13 cellular contexts compared by ENCODE assay signal in the genomic region with DNA sequence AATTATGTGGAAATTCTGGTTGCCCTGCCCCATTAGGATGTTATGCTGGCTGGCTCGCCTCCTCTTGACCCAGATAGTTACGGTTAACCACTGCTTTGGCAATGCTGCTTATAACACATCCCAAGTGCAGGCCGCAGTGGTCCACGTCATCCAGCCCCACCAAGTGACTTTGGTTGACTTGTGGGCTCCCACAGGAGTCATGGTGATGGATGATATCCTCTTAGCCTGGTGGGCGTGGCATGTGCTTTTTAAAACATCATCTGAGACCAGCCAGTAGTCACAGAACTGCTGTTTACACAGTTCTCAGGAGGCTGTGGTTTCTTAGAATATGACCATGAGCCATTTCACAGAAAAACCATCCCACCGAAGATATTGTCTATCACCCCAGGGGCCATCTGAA.
"Had no signal": no experiment of that assay in that cellular context is flagged by ENCODE, and none has a peak within 500 bp of the region (broad histone marks: within the 10 kb centered on the region; RNA-seq: fewer than 3 reads in every experiment).

No MANE protein-coding gene starts in this region.

- ATAC-seq: activated CD4-positive, CD25-positive, alpha-beta regulatory T cell treated with anti-CD3 and anti-CD28 coated beads, Interleukin-2, amount 50 U/mL, for 24 hours; activated T-cell treated with anti-CD3 and anti-CD28 coated beads, Interleukin-2, amount 50 U/mL, for 72 hours; SK-N-SH treated with all-trans-retinoic acid at 6 μM for 48 hours had no signal

- H3K27ac Mint-ChIP-seq: activated naive CD8-positive, alpha-beta T cell treated with anti-CD3 and anti-CD28 coated beads, Interleukin-2, amount 10 ng/mL, durations not matched to agents 7 days and 5 days; activated T-cell treated with anti-CD3 and anti-CD28 coated beads, Interleukin-2, amount 50 U/mL, for 72 hours; neural progenitor cell; T-helper 1 cell treated with Interleukin-12 subunit alpha and Interleukin-12 subunit beta and Interleukin-4 antibody, amounts not matched to agents 30 μg/mL and 1 μg/mL, for 36 hours had no signal

- DNase-seq: activated gamma-delta T cell treated with Interleukin-2 at 50 U/mL for 16 hours; activated naive CD8-positive, alpha-beta T cell treated with anti-CD3 and anti-CD28 coated beads, Interleukin-2, amount 10 ng/mL, durations not matched to agents 7 days and 5 days; activated T-cell treated with anti-CD3 and anti-CD28 coated beads, Interleukin-2, amount 50 U/mL, for 72 hours; effector memory CD4-positive, alpha-beta T cell; small intestine; transverse colon had no signal

- H3K79me2 ChIP-seq: hepatocyte, parathyroid adenoma had no signal

- H3K4me1 Mint-ChIP-seq: activated naive CD8-positive, alpha-beta T cell treated with anti-CD3 and anti-CD28 coated beads, Interleukin-2, amount 10 ng/mL, durations not matched to agents 7 days and 5 days; neural progenitor cell had no signal

- H3K4me3 ChIP-seq: coronary artery, hepatocyte, neural progenitor cell, transverse colon had no signal

- H3K4me2 ChIP-seq: hepatocyte, neural progenitor cell had no signal

- H2AFZ ChIP-seq: hepatocyte, neural progenitor cell, parathyroid adenoma had no signal

- H3K4me1 ChIP-seq: neural progenitor cell, parathyroid adenoma, transverse colon had no signal

- H3K36me3 Mint-ChIP-seq: activated naive CD8-positive, alpha-beta T cell treated with anti-CD3 and anti-CD28 coated beads, Interleukin-2, amount 10 ng/mL, durations not matched to agents 7 days and 5 days; neural progenitor cell had no signal

- H3K9ac ChIP-seq: neural progenitor cell, parathyroid adenoma had no signal

- H3K4me3 Mint-ChIP-seq: activated naive CD8-positive, alpha-beta T cell treated with anti-CD3 and anti-CD28 coated beads, Interleukin-2, amount 10 ng/mL, durations not matched to agents 7 days and 5 days; activated T-cell treated with anti-CD3 and anti-CD28 coated beads, Interleukin-2, amount 50 U/mL, for 72 hours; neural progenitor cell; T-helper 1 cell treated with Interleukin-12 subunit alpha and Interleukin-12 subunit beta and Interleukin-4 antibody, amounts not matched to agents 30 μg/mL and 1 μg/mL, for 36 hours had no signal

- H3K27me3 Mint-ChIP-seq: activated naive CD8-positive, alpha-beta T cell treated with anti-CD3 and anti-CD28 coated beads, Interleukin-2, amount 10 ng/mL, durations not matched to agents 7 days and 5 days had no signal

- H3K27ac ChIP-seq: coronary artery, hepatocyte, neural progenitor cell, parathyroid adenoma, transverse colon had no signal

- H3K9me3 Mint-ChIP-seq: activated naive CD8-positive, alpha-beta T cell treated with anti-CD3 and anti-CD28 coated beads, Interleukin-2, amount 10 ng/mL, durations not matched to agents 7 days and 5 days; neural progenitor cell; T-helper 1 cell treated with Interleukin-12 subunit alpha and Interleukin-12 subunit beta and Interleukin-4 antibody, amounts not matched to agents 30 μg/mL and 1 μg/mL, for 36 hours had no signal

- H3K36me3 ChIP-seq: neural progenitor cell, transverse colon had no signal

- H3K27me3 ChIP-seq: neural progenitor cell, transverse colon had no signal

- H3K9me3 ChIP-seq: transverse colon had no signal
